Comparison of ENCODE assay signal across 30 cellular contexts in genomic region chr12:81564237-81564636, GRCh38.
"Had no signal": no experiment of that assay in that cellular context is flagged by ENCODE, and none has a peak within 500 bp of the region (broad histone marks: within the 10 kb centered on the region; RNA-seq: fewer than 3 reads in every experiment).

No MANE protein-coding gene starts in this region.

- H3K27ac ChIP-seq: PC-9, RWPE1, SJSA1 had no signal

- ATAC-seq: Panc1 had no signal

- H3K9me3 ChIP-seq: SJSA1, SK-N-SH had no signal

- H3K4me3 ChIP-seq: PC-9, SJSA1 had no signal

- H3K27me3 ChIP-seq: SJSA1 had no signal

- H3K36me3 ChIP-seq: SJSA1 had no signal

- H3K4me1 ChIP-seq: SJSA1 had no signal

- DNase-seq: Kasumi-1, KG1, MM.1S, MV-4-11, NCI-H1092, NCI-H1105, NCI-H1417 treated with DMSO at 0.1 percent for 48 hours, NCI-H1436 treated with DMSO at 0.1 percent for 48 hours, NCI-H1694 treated with DMSO at 0.1 percent for 48 hours, NCI-H187 treated with DMSO at 0.1 percent for 48 hours, NCI-H2029, NCI-H2081, NCI-H2171 treated with DMSO at 0.1 percent for 48 hours, NCI-H226, NCI-H446 treated with DMSO at 0.1 percent for 48 hours, NCI-H510A, NCI-H524, NCI-H526, NCI-H69, NCI-H748 treated with DMSO at 0.1 percent for 48 hours, NCI-H82, PC-9, Right ventricle myocardium superior, SHP77 treated with DMSO at 0.1 percent for 48 hours, SK-N-SH, SW 1271, T-helper 1 cell had no signal
